ENCODE assay signal across 31 cellular contexts in the genomic region with DNA sequence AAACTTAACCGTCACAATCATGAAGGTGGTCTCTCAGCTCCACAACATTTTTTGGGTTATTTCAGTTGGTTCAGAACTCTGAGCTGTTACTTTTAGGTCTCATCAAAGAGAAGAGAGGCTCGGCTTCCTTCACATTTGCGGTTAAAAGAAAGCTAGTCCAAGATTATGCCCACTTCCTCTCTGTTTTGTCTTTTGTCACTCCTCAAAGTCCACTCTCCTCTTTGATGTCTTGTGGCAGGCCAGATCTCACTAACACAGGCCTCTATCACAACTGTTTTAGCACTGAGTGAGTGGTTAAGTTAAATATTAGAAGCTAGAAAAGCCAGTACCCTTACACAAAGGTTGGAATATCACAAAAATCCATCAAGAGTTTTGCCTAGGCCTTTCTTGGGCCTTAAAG.
"Had no signal": no experiment of that assay in that cellular context is flagged by ENCODE, and none has a peak within 500 bp of the region (broad histone marks: within the 10 kb centered on the region; RNA-seq: fewer than 3 reads in every experiment).

No MANE protein-coding gene starts in this region.

- H3K27me3 ChIP-seq: Peyer's patch had no signal

- ATAC-seq: activated naive CD8-positive, alpha-beta T cell treated with anti-CD3 and anti-CD28 coated beads, Interleukin-2, amount 50 U/mL, for 24 hours; activated T-cell treated with anti-CD3 and anti-CD28 coated beads, Interleukin-2, amount 50 U/mL, for 4 hours; SK-N-SH treated with all-trans-retinoic acid at 6 μM for 48 hours had no signal

- FAIRE-seq: bronchial epithelial cell had no signal

- H3K27ac ChIP-seq: Peyer's patch, VCaP had no signal

- H3K4me1 ChIP-seq: Peyer's patch had no signal

- H3K4me3 ChIP-seq: Peyer's patch had no signal

- H3K9me3 ChIP-seq: Peyer's patch had no signal

- H3K36me3 ChIP-seq: Peyer's patch had no signal

- DNase-seq: activated B cell treated with CpG ODN at 0.5 μM for 24 hours; activated CD4-positive, alpha-beta memory T cell treated with anti-CD3 and anti-CD28 coated beads for 36 hours; activated CD4-positive, alpha-beta T cell treated with anti-CD3 and anti-CD28 coated beads for 4 hours; activated CD4-positive, alpha-beta T cell treated with anti-CD3 and anti-CD28 coated beads, Interleukin-2, amount 50 U/mL, for 1 hour; activated CD4-positive, CD25-positive, alpha-beta regulatory T cell treated with anti-CD3 and anti-CD28 coated beads, Interleukin-2, amount 50 U/mL, for 72 hours; activated CD8-positive, alpha-beta memory T cell treated with anti-CD3 and anti-CD28 coated beads, Interleukin-2, amount 50 U/mL, for 4 hours; activated effector memory CD4-positive, alpha-beta T cell treated with Interleukin-2 at 50 U/mL for 16 hours; activated naive CD4-positive, alpha-beta T cell treated with anti-CD3 and anti-CD28 coated beads, Interleukin-2, amount 10 ng/mL, durations not matched to agents 7 days and 5 days; activated naive CD8-positive, alpha-beta T cell treated with anti-CD3 and anti-CD28 coated beads, Interleukin-2, amount 50 U/mL, for 24 hours; activated T-cell treated with anti-CD3 and anti-CD28 coated beads for 4 hours; activated T-cell treated with anti-CD3 and anti-CD28 coated beads, Interleukin-2, amount 50 U/mL, for 4 hours; anterior cingulate cortex; caudate nucleus; cerebellar nuclear complex; cortex of kidney; NCI-H1048; NCI-H1105 treated with DMSO at 0.1 percent for 48 hours; NCI-H1436; NCI-H1694; NCI-H1930; NCI-H2081 treated with DMSO at 0.1 percent for 48 hours; NCI-H345; Peyer's patch; SIG-M5; SW 1271; T-helper 1 cell; T-helper 2 cell; T-helper 9 cell had no signal
